ENCODE assay signal across 37 cellular contexts in the genomic region with DNA sequence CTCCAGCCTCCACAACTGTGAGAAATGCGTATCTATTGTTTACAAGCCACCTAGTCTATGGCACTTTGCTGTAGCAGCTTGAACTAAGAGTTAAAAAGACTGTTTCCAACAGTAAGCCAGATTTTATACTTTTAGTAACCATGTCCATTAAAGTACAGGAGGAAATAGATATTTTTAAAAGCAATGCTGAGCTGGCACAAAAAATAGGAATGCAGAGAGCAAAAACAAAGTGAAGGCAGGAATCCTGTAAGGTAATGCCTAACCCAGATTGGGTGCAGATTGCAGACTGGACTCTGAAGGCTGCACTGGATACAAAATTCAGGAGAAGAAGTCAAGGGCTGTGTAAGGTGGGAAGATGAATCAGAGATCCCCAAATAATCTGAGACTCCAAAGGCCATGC.
"Had no signal": no experiment of that assay in that cellular context is flagged by ENCODE, and none has a peak within 500 bp of the region (broad histone marks: within the 10 kb centered on the region; RNA-seq: fewer than 3 reads in every experiment).

No MANE protein-coding gene starts in this region.

- H3K36me3 Mint-ChIP-seq: activated CD4-positive, alpha-beta memory T cell treated with anti-CD3 and anti-CD28 coated beads for 36 hours had no signal

- H3K4me1 Mint-ChIP-seq: activated B cell treated with CpG ODN at 0.5 μM for 24 hours had no signal

- H3K9me3 Mint-ChIP-seq: activated T-cell treated with anti-CD3 and anti-CD28 coated beads, Interleukin-2, amount 50 U/mL, for 4 hours had no signal

- H3K27me3 ChIP-seq: brain microvascular endothelial cell, Peyer's patch, SJSA1 had no signal

- H3K9ac ChIP-seq: SK-N-SH had no signal

- H3K9me3 ChIP-seq: SK-N-SH had no signal

- H3K4me2 ChIP-seq: SK-N-SH had no signal

- H3K36me3 ChIP-seq: brain microvascular endothelial cell, Peyer's patch, SJSA1 had no signal

- DNase-seq: activated B cell treated with CpG ODN at 0.5 μM for 24 hours; activated CD4-positive, alpha-beta memory T cell treated with anti-CD3 and anti-CD28 coated beads for 36 hours; activated CD4-positive, alpha-beta T cell treated with anti-CD3 and anti-CD28 coated beads for 4 hours; activated CD4-positive, alpha-beta T cell treated with anti-CD3 and anti-CD28 coated beads, Interleukin-2, amount 50 U/mL, for 1 hour; activated CD4-positive, CD25-positive, alpha-beta regulatory T cell treated with anti-CD3 and anti-CD28 coated beads, Interleukin-2, amount 50 U/mL, for 72 hours; activated CD8-positive, alpha-beta memory T cell treated with anti-CD3 and anti-CD28 coated beads, Interleukin-2, amount 50 U/mL, for 4 hours; activated gamma-delta T cell treated with Interleukin-2 at 50 U/mL for 16 hours; activated naive CD4-positive, alpha-beta T cell treated with anti-CD3 and anti-CD28 coated beads for 36 hours; activated naive CD8-positive, alpha-beta T cell treated with anti-CD3 and anti-CD28 coated beads for 36 hours; activated T-cell treated with anti-CD3 and anti-CD28 coated beads for 4 hours; activated T-cell treated with anti-CD3 and anti-CD28 coated beads, Interleukin-2, amount 50 U/mL, for 4 hours; amniotic stem cell; aorta; brain microvascular endothelial cell; central memory CD4-positive, alpha-beta T cell; MM.1S; NCI-H1092 treated with DMSO at 0.1 percent for 48 hours; NCI-H1417; NCI-H146; NCI-H187; NCI-H2029 treated with DMSO at 0.1 percent for 48 hours; NCI-H2107; NCI-H2171; NCI-H510A; NCI-H526; NCI-H748 treated with DMSO at 0.1 percent for 48 hours; NK-92 treated with Interleukin-12 subunit alpha and Interleukin-12 subunit beta, amount 100 ng/mL, for 24 hours; PC-3; Peyer's patch; RPMI8226; SHP77 treated with DMSO at 0.1 percent for 48 hours; SK-N-SH; T-helper 17 cell; T-helper 9 cell had no signal

- H3K4me1 ChIP-seq: Peyer's patch, SJSA1 had no signal

- H3K27ac Mint-ChIP-seq: activated B cell treated with CpG ODN at 0.5 μM for 24 hours; activated CD4-positive, alpha-beta memory T cell treated with anti-CD3 and anti-CD28 coated beads for 36 hours; activated naive CD8-positive, alpha-beta T cell treated with anti-CD3 and anti-CD28 coated beads for 36 hours; activated T-helper 1 cell treated with anti-CD3 and anti-CD28 coated beads, Interleukin-12 subunit alpha, Interleukin-12 subunit beta, Interleukin-2, Interleukin-4 antibody, amounts not matched to agents 30 ng/mL and 10 ng/mL and 1 ng/mL, durations not matched to agents 14 hours and 24 hours and 36 hours; T-helper 17 cell had no signal

- H3K4me3 Mint-ChIP-seq: activated B cell treated with CpG ODN at 0.5 μM for 24 hours; activated CD4-positive, alpha-beta memory T cell treated with anti-CD3 and anti-CD28 coated beads for 36 hours; activated naive CD4-positive, alpha-beta T cell treated with anti-CD3 and anti-CD28 coated beads for 36 hours; activated naive CD8-positive, alpha-beta T cell treated with anti-CD3 and anti-CD28 coated beads for 36 hours; activated T-cell treated with anti-CD3 and anti-CD28 coated beads, Interleukin-2, amount 50 U/mL, for 4 hours; activated T-helper 1 cell treated with anti-CD3 and anti-CD28 coated beads, Interleukin-12 subunit alpha, Interleukin-12 subunit beta, Interleukin-2, Interleukin-4 antibody, amounts not matched to agents 30 ng/mL and 10 ng/mL and 1 ng/mL, durations not matched to agents 14 hours and 24 hours and 36 hours; T-helper 17 cell had no signal

- H3K27me3 Mint-ChIP-seq: T-helper 17 cell had no signal

- H3K4me3 ChIP-seq: Peyer's patch, SJSA1 had no signal

- ATAC-seq: activated T-cell treated with anti-CD3 and anti-CD28 coated beads, Interleukin-2, amount 50 U/mL, for 4 hours; PC-3; T-helper 17 cell had no signal

- H3K27ac ChIP-seq: brain microvascular endothelial cell, Peyer's patch, SJSA1, VCaP had no signal
